Comparison of ENCODE assay signal across 33 cellular contexts in the genomic region with DNA sequence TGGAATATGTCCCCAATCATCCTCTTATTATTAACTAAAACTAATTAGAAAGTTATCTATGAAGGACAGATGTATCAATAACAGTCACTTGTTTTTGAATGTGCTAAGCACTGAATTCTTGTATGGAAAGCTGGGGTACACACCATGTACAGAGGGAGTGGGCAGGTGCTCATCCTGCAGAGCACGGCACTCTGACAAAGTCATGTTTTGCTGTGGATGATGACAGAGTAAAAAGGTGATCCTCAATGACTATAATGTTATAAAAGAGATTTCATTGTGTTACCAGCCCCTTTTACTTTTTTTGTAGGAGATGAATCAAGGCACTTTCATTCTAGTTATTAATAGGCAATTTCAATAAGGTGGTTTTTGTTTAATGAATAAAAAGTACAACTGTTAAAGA.
"Had no signal": no experiment of that assay in that cellular context is flagged by ENCODE, and none has a peak within 500 bp of the region (broad histone marks: within the 10 kb centered on the region; RNA-seq: fewer than 3 reads in every experiment).

No MANE protein-coding gene starts in this region.

- H3K4me3 Mint-ChIP-seq: activated naive CD4-positive, alpha-beta T cell treated with anti-CD3 and anti-CD28 coated beads for 36 hours; activated naive CD4-positive, alpha-beta T cell treated with anti-CD3 and anti-CD28 coated beads, Interleukin-2, amount 10 ng/mL, durations not matched to agents 7 days and 5 days; activated naive CD4-positive, alpha-beta T cell treated with anti-CD3 and anti-CD28 coated beads, Interleukin-2, amount 50 U/mL, for 24 hours; activated naive CD8-positive, alpha-beta T cell; activated naive CD8-positive, alpha-beta T cell treated with anti-CD3 and anti-CD28 coated beads for 36 hours; activated naive CD8-positive, alpha-beta T cell treated with anti-CD3 and anti-CD28 coated beads, Interleukin-2, amount 10 ng/mL, durations not matched to agents 7 days and 5 days; activated naive CD8-positive, alpha-beta T cell treated with anti-CD3 and anti-CD28 coated beads, Interleukin-2, amount 50 U/mL, for 24 hours; activated T-cell treated with anti-CD3 and anti-CD28 coated beads, Interleukin-2, amount 50 U/mL, for 24 hours; activated T-cell treated with anti-CD3 and anti-CD28 coated beads, Interleukin-2, amount 50 U/mL, for 4 hours; activated T-cell treated with anti-CD3 and anti-CD28 coated beads, Interleukin-2, amount 50 U/mL, for 72 hours; activated T-helper 1 cell treated with anti-CD3 and anti-CD28 coated beads, Interleukin-12 subunit alpha, Interleukin-12 subunit beta, Interleukin-2, Interleukin-4 antibody, amounts not matched to agents 30 ng/mL and 10 ng/mL and 1 ng/mL, durations not matched to agents 14 hours and 24 hours and 36 hours; brain; central memory CD8-positive, alpha-beta T cell had no signal

- ATAC-seq: activated naive CD8-positive, alpha-beta T cell treated with anti-CD3 and anti-CD28 coated beads, Interleukin-2, amount 50 U/mL, for 24 hours; activated T-cell treated with anti-CD3 and anti-CD28 coated beads, Interleukin-2, amount 50 U/mL, for 4 hours; activated T-cell treated with anti-CD3 and anti-CD28 coated beads, Interleukin-2, amount 50 U/mL, for 72 hours; body of pancreas had no signal

- H3K27ac Mint-ChIP-seq: activated naive CD4-positive, alpha-beta T cell treated with anti-CD3 and anti-CD28 coated beads for 36 hours; activated naive CD4-positive, alpha-beta T cell treated with anti-CD3 and anti-CD28 coated beads, Interleukin-2, amount 10 ng/mL, durations not matched to agents 7 days and 5 days; activated naive CD4-positive, alpha-beta T cell treated with anti-CD3 and anti-CD28 coated beads, Interleukin-2, amount 50 U/mL, for 24 hours; activated naive CD4-positive, alpha-beta T cell treated with anti-CD3 and anti-CD28 coated beads, Interleukin-2, amount 50 U/mL, for 72 hours; activated naive CD8-positive, alpha-beta T cell; activated naive CD8-positive, alpha-beta T cell treated with anti-CD3 and anti-CD28 coated beads for 36 hours; activated naive CD8-positive, alpha-beta T cell treated with anti-CD3 and anti-CD28 coated beads, Interleukin-2, amount 10 ng/mL, durations not matched to agents 7 days and 5 days; activated naive CD8-positive, alpha-beta T cell treated with anti-CD3 and anti-CD28 coated beads, Interleukin-2, amount 50 U/mL, for 24 hours; activated T-cell treated with anti-CD3 and anti-CD28 coated beads, Interleukin-2, amount 50 U/mL, for 24 hours; activated T-cell treated with anti-CD3 and anti-CD28 coated beads, Interleukin-2, amount 50 U/mL, for 72 hours; activated T-helper 1 cell treated with anti-CD3 and anti-CD28 coated beads, Interleukin-12 subunit alpha, Interleukin-12 subunit beta, Interleukin-2, Interleukin-4 antibody, amounts not matched to agents 30 ng/mL and 10 ng/mL and 1 ng/mL, durations not matched to agents 14 hours and 24 hours and 36 hours; activated T-helper 2 cell treated with anti-CD3 and anti-CD28 coated beads, Interferon-gamma antibody, Interleukin-2, Interleukin-4, amounts not matched to agents 10 μg/mL and 5 μg/mL and 100 μg/mL, durations not matched to agents 14 hours and 24 hours and 36 hours; brain had no signal

- H3K4me1 Mint-ChIP-seq: activated naive CD4-positive, alpha-beta T cell treated with anti-CD3 and anti-CD28 coated beads, Interleukin-2, amount 10 ng/mL, durations not matched to agents 7 days and 5 days; activated naive CD4-positive, alpha-beta T cell treated with anti-CD3 and anti-CD28 coated beads, Interleukin-2, amount 50 U/mL, for 24 hours; activated naive CD8-positive, alpha-beta T cell treated with anti-CD3 and anti-CD28 coated beads for 36 hours; activated naive CD8-positive, alpha-beta T cell treated with anti-CD3 and anti-CD28 coated beads, Interleukin-2, amount 50 U/mL, for 24 hours; brain; central memory CD8-positive, alpha-beta T cell had no signal

- H3K9me3 Mint-ChIP-seq: activated naive CD4-positive, alpha-beta T cell treated with anti-CD3 and anti-CD28 coated beads for 36 hours; activated naive CD4-positive, alpha-beta T cell treated with anti-CD3 and anti-CD28 coated beads, Interleukin-2, amount 10 ng/mL, durations not matched to agents 7 days and 5 days; activated naive CD4-positive, alpha-beta T cell treated with anti-CD3 and anti-CD28 coated beads, Interleukin-2, amount 50 U/mL, for 24 hours; activated naive CD4-positive, alpha-beta T cell treated with anti-CD3 and anti-CD28 coated beads, Interleukin-2, amount 50 U/mL, for 72 hours; activated naive CD8-positive, alpha-beta T cell treated with anti-CD3 and anti-CD28 coated beads for 36 hours; activated naive CD8-positive, alpha-beta T cell treated with anti-CD3 and anti-CD28 coated beads, Interleukin-2, amount 10 ng/mL, durations not matched to agents 7 days and 5 days; activated naive CD8-positive, alpha-beta T cell treated with anti-CD3 and anti-CD28 coated beads, Interleukin-2, amount 50 U/mL, for 24 hours; activated T-cell treated with anti-CD3 and anti-CD28 coated beads, Interleukin-2, amount 50 U/mL, for 24 hours; activated T-cell treated with anti-CD3 and anti-CD28 coated beads, Interleukin-2, amount 50 U/mL, for 4 hours; activated T-cell treated with anti-CD3 and anti-CD28 coated beads, Interleukin-2, amount 50 U/mL, for 72 hours; activated T-helper 1 cell treated with anti-CD3 and anti-CD28 coated beads, Interleukin-12 subunit alpha, Interleukin-12 subunit beta, Interleukin-2, Interleukin-4 antibody, amounts not matched to agents 30 ng/mL and 10 ng/mL and 1 ng/mL, durations not matched to agents 14 hours and 24 hours and 36 hours; activated T-helper 2 cell treated with anti-CD3 and anti-CD28 coated beads, Interferon-gamma antibody, Interleukin-2, Interleukin-4, amounts not matched to agents 10 μg/mL and 5 μg/mL and 100 μg/mL, durations not matched to agents 14 hours and 24 hours and 36 hours; brain; central memory CD8-positive, alpha-beta T cell had no signal

- DNase-seq: activated effector memory CD4-positive, alpha-beta T cell treated with anti-CD3 and anti-CD28 coated beads, Interleukin-2, amount 50 U/mL, for 16 hours; activated effector memory CD4-positive, alpha-beta T cell treated with Interleukin-2 at 50 U/mL for 16 hours; activated gamma-delta T cell; activated gamma-delta T cell treated with Interleukin-2 at 50 U/mL for 16 hours; activated naive CD4-positive, alpha-beta T cell; activated naive CD4-positive, alpha-beta T cell treated with anti-CD3 and anti-CD28 coated beads for 36 hours; activated naive CD4-positive, alpha-beta T cell treated with anti-CD3 and anti-CD28 coated beads, Interleukin-2, amount 10 ng/mL, durations not matched to agents 7 days and 5 days; activated naive CD4-positive, alpha-beta T cell treated with anti-CD3 and anti-CD28 coated beads, Interleukin-2, amount 50 U/mL, for 16 hours; activated naive CD4-positive, alpha-beta T cell treated with Interleukin-2 at 50 U/mL for 16 hours; activated naive CD8-positive, alpha-beta T cell treated with anti-CD3 and anti-CD28 coated beads for 36 hours; activated naive CD8-positive, alpha-beta T cell treated with anti-CD3 and anti-CD28 coated beads, Interleukin-2, amount 10 ng/mL, durations not matched to agents 7 days and 5 days; activated naive CD8-positive, alpha-beta T cell treated with anti-CD3 and anti-CD28 coated beads, Interleukin-2, amount 50 U/mL, for 24 hours; activated T-cell treated with anti-CD3 and anti-CD28 coated beads, Interleukin-2, amount 50 U/mL, for 24 hours; activated T-cell treated with anti-CD3 and anti-CD28 coated beads, Interleukin-2, amount 50 U/mL, for 4 hours; activated T-cell treated with anti-CD3 and anti-CD28 coated beads, Interleukin-2, amount 50 U/mL, for 48 hours; activated T-cell treated with anti-CD3 and anti-CD28 coated beads, Interleukin-2, amount 50 U/mL, for 72 hours; adrenal gland; amniotic stem cell; amygdala; anterior cingulate cortex; aorta; body of pancreas; brain microvascular endothelial cell; caudate nucleus; central memory CD4-positive, alpha-beta T cell; cerebellar nuclear complex had no signal

- H3K27me3 Mint-ChIP-seq: activated naive CD4-positive, alpha-beta T cell treated with anti-CD3 and anti-CD28 coated beads, Interleukin-2, amount 10 ng/mL, durations not matched to agents 7 days and 5 days; activated naive CD4-positive, alpha-beta T cell treated with anti-CD3 and anti-CD28 coated beads, Interleukin-2, amount 50 U/mL, for 24 hours; activated naive CD8-positive, alpha-beta T cell; activated naive CD8-positive, alpha-beta T cell treated with anti-CD3 and anti-CD28 coated beads for 36 hours; activated naive CD8-positive, alpha-beta T cell treated with anti-CD3 and anti-CD28 coated beads, Interleukin-2, amount 10 ng/mL, durations not matched to agents 7 days and 5 days; activated naive CD8-positive, alpha-beta T cell treated with anti-CD3 and anti-CD28 coated beads, Interleukin-2, amount 50 U/mL, for 24 hours; activated T-cell treated with anti-CD3 and anti-CD28 coated beads, Interleukin-2, amount 50 U/mL, for 24 hours; brain; central memory CD8-positive, alpha-beta T cell had no signal

- H3K36me3 Mint-ChIP-seq: activated naive CD4-positive, alpha-beta T cell treated with anti-CD3 and anti-CD28 coated beads, Interleukin-2, amount 10 ng/mL, durations not matched to agents 7 days and 5 days; activated naive CD4-positive, alpha-beta T cell treated with anti-CD3 and anti-CD28 coated beads, Interleukin-2, amount 50 U/mL, for 24 hours; activated naive CD4-positive, alpha-beta T cell treated with anti-CD3 and anti-CD28 coated beads, Interleukin-2, amount 50 U/mL, for 72 hours; activated naive CD8-positive, alpha-beta T cell treated with anti-CD3 and anti-CD28 coated beads for 36 hours; activated naive CD8-positive, alpha-beta T cell treated with anti-CD3 and anti-CD28 coated beads, Interleukin-2, amount 10 ng/mL, durations not matched to agents 7 days and 5 days had no signal
